ENCODE assay signal across 9 cellular contexts in the genomic region with DNA sequence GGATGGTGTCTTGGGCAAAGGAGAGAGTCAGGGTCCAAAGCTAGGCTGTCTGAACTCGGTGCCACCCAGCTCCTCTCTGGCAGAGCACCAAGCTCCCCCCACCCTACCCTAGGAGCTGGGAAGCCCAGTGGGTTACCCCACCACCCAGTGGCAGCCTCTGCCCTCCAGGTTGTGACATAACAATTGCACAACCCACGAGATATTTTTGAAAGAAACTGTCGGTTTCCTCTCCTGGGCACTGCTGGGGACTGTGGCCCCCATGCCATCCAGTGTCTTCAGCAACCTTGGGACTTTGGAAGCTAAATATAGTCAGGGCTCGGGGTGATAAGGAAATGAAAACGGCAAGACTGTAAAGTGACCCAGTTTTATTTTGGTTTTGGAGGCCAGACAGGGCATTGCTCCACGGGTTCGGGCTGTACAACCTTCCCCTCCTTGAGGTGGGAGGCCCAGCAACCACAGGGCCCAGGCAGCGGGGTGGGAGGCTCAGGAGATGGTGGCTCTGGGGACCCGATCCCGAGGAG. TPM values are rescaled to one million over a fixed set of nuclear protein-coding genes. Genes with fewer than 3 reads are reported as not detected.
DNase-seq lines count a peak whose midpoint lies in the region; ATAC-seq, FAIRE-seq and TF ChIP-seq lines count a peak whose summit lies in the region.
"Had no signal": no experiment of that assay in that cellular context is flagged by ENCODE, and none has a peak within 500 bp of the region (broad histone marks: within the 10 kb centered on the region; RNA-seq: fewer than 3 reads in every experiment).

No MANE protein-coding gene starts in this region.

- DNase-seq in DMS 273 (lab: John Stamatoyannopoulos, UW; ENCODE audit: unreplicated experiment) (peak; percentile 99), DMS 273 treated with DMSO at 0.1 percent for 48 hours (lab: John Stamatoyannopoulos, UW) (no peak), HepG2 (ENCODE audit: low spot score) (no peak), substantia nigra (lab: John Stamatoyannopoulos, UW) (peak in 3 of 49 donors; percentile 11 to 30 (median 27)), BE2C (no peak), NCI-H345 treated with DMSO at 0.1 percent for 48 hours (lab: John Stamatoyannopoulos, UW; ENCODE audit: unreplicated experiment) (no peak)

- POLR2A ChIA-PET in HepG2 (lab: Yijun Ruan, JAX), result interaction anchor here (0.6 to 3.2 kb wide), 9 partner anchors 16 to 170 kb away, joined by 3 to 93 read pairs (median 13); partner anchors contain the start of genes CTPS1 and NFYC

- no peaks in the 10 kb centered on the region for H3K79me2 ChIP-seq in HepG2 (ENCODE audit: insufficient read depth, low read length)

- H2AFZ ChIP-seq in HepG2 (ENCODE audit: low read length), result no peak overlapping the region

- no peaks in the 10 kb centered on the region for H3K36me3 Mint-ChIP-seq in brain

- WGBS in HepG2 (ENCODE audit: low lambda C conversion rate), result 2% methylated on average over 8 of the region's 10 CpGs

- H3K9me3 Mint-ChIP-seq in brain, result peaks cover 0 to 2% (median 0%) of the 10 kb centered on the region in 5 experiments

- BruUV-seq in HepG2 (replicated peaks; lab: Mats Ljungman, UMichigan), result no TSS peak

- TF ChIP-seq CTCF in brain (conservative IDR thresholded peaks at IDR 0.05) (no peak), HepG2 (CRISPR knock-in tag; IDR thresholded peaks at IDR 0.05) (no peak), BE2C (IDR thresholded peaks at IDR 0.05; ENCODE audit: low read depth, low read length) (no peak)

- H4K20me1 ChIP-seq in HepG2 (ENCODE audit: insufficient read depth, low read length), result no peaks in the 10 kb centered on the region

- no peak for TF ChIP-seq RAD21 in HepG2 (CRISPR knock-in tag; IDR thresholded peaks at IDR 0.05)

- H3K4me3 ChIP-seq in HepG2 (replicated peaks in 1 of 3; ENCODE audit: insufficient read depth in 1 of 3, low read depth in 2 of 3, low read length in 3 of 3) (peak overlapping the region; percentile 38 to 76 (median 52)), BE2C (ENCODE audit: low read depth, low read length) (no peak overlapping the region)

- H3K9me3 ChIP-seq in HepG2 (ENCODE audit: low read length) (no peaks in the 10 kb centered on the region), BE2C (no peaks in the 10 kb centered on the region)

- H3K4me3 Mint-ChIP-seq in brain, result peak overlapping the region; percentile 81 to 89 (median 83)

- H3K36me3 ChIP-seq in HepG2 (replicated peaks in 1 of 2; ENCODE audit: control insufficient read depth in 1 of 2, insufficient read depth in 2 of 2, low read length in 2 of 2) (no peaks in the 10 kb centered on the region), BE2C (no peaks in the 10 kb centered on the region)

- peak in 1 of 2 experiments; percentile 39; a peak in 1 of 4 replicates for TF ChIP-seq POLR2A in HepG2 (IDR thresholded peaks at IDR 0.05; ENCODE audit: insufficient read depth in 1 of 2, low read depth in 2 of 2, low read length in 2 of 2)

- H3K27ac ChIP-seq in HepG2 (ENCODE audit: extremely low read length, insufficient read depth, low read length) (no peak overlapping the region), substantia nigra (ENCODE audit: low read depth, low read length, poor library complexity, severe bottlenecking) (peak overlapping the region; percentile 13)
- H3K27ac ChIP-seq: 22Rv1 had no signal

- peak overlapping the region; percentile 73; the same call in 1 of the 2 replicates for H3K9ac ChIP-seq in HepG2 (ENCODE audit: insufficient read depth, low read depth, low read length)

- FAIRE-seq in HepG2 (lab: Jason Lieb, UNC), result no peak

- ATAC-seq in HepG2 (no peak), HG03025 (IDR thresholded peaks at IDR 0.05; ENCODE audit: low FRiP score, unreplicated experiment) (no peak)

- in situ Hi-C loops in HepG2 (cut with HindIII; ENCODE audit: extremely low pct_ligation_motif_present, low pct_unique_long_range_greater_than_20kb), result no loop called here

- intact Hi-C loops in HepG2 (cut with micrococcal nuclease; ENCODE audit: unreplicated experiment), result no loop called here

- CTCF ChIA-PET in HepG2 (lab: Yijun Ruan, JAX; ENCODE audit: low intra/inter-chr PET ratio, low total read pairs), result no interaction called here

- TF ChIP-seq EP300 in HepG2 (IDR thresholded peaks at IDR 0.05; ENCODE audit: low read depth in 2 of 2, low read length in 2 of 2), result no peak
- TF ChIP-seq EP300 in HepG2 (CRISPR knock-in tag; IDR thresholded peaks at IDR 0.05; ENCODE audit: borderline replicate concordance), result no peak

- H3K4me1 Mint-ChIP-seq in brain, result peaks cover 27% of the 10 kb centered on the region

- peak overlapping the region; percentile 73 for H3K4me2 ChIP-seq in HepG2 (ENCODE audit: low read depth, low read length)

- H3K27ac Mint-ChIP-seq in brain, result peak overlapping the region in 2 of 5 experiments; percentile 18 to 69

- H3K4me1 ChIP-seq in HepG2 (ENCODE audit: insufficient read depth, low read length), result peaks cover 31% of the 10 kb centered on the region
- H3K4me1 ChIP-seq in BE2C, result no peaks in the 10 kb centered on the region

- H3K27me3 ChIP-seq in HepG2 (ENCODE audit: control insufficient read depth in 1 of 2, insufficient read depth in 2 of 2, low read length in 2 of 2) (peaks cover 2 to 46% of the 10 kb centered on the region in 2 experiments; a peak in 4 of 5 replicates), BE2C (peaks cover 5% of the 10 kb centered on the region; the same call in 1 of the 2 replicates)

- peaks cover 29% of the 10 kb centered on the region for H3K27me3 Mint-ChIP-seq in brain

TF ChIP-seq in HepG2, 621 proteins besides CTCF, POLR2A, EP300 and RAD21 (continues in another document):
- TF ChIP-seq CEBPB (IDR thresholded peaks at IDR 0.05; ENCODE audit: borderline replicate concordance, low read depth, low read length) (peak; percentile 87), FUBP1 (CRISPR knock-in tag; IDR thresholded peaks at IDR 0.05; ENCODE audit: borderline replicate concordance) (no peak), GATAD2A (CRISPR knock-in tag; IDR thresholded peaks at IDR 0.05) (0 out of 2 replicates have a peak, but pooled peaks have one; percentile 18), ISL2 (CRISPR knock-in tag; IDR thresholded peaks at IDR 0.05) (no peak), ZC3H13 (CRISPR knock-in tag; IDR thresholded peaks at IDR 0.05) (peak; percentile 30; the same call in 1 of the 2 replicates), ZNF709 (CRISPR knock-in tag; IDR thresholded peaks at IDR 0.05) (0 out of 2 replicates have a peak, but pooled peaks have one; percentile 14)
- TF ChIP-seq, protein P1, sequence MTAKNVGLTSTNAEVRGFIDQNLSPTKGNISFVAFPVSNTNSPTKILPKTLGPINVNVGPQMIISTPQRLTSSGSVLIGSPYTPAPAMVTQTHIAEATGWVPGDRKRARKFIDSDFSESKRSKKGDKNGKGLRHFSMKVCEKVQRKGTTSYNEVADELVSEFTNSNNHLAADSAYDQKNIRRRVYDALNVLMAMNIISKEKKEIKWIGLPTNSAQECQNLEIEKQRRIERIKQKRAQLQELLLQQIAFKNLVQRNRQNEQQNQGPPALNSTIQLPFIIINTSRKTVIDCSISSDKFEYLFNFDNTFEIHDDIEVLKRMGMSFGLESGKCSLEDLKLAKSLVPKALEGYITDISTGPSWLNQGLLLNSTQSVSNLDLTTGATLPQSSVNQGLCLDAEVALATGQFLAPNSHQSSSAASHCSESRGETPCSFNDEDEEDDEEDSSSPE (CRISPR knock-in tag; IDR thresholded peaks at IDR 0.05), result 0 out of 2 replicates have a peak, but pooled peaks have one; percentile 2

RNA-seq across cellular contexts. Expression of gene CITED4, which starts 1.4 kb away (rescaled TPM):
- polyA plus RNA-seq in brain (ENCODE audit: insufficient read depth, low read depth, low replicate concordance) (16.3 TPM), HepG2 (2011; rRNA removed) (1.5 and 2.0 TPM in 2 replicates)
- total RNA-seq in HepG2 (2016; rRNA removed; fragmentation: Illumina TruSeq; extraction: Trizol), result 5.8 and 9.9 TPM in 2 replicates
- total RNA-seq in HepG2 (2016; cell fraction: cytosol; rRNA removed; fragmentation: Illumina TruSeq; extraction: Trizol; ENCODE audit: low read depth), result 8.5 and 9.6 TPM in 2 replicates
- total RNA-seq in HepG2 (2016; cell fraction: insoluble cytoplasmic fraction; rRNA removed; fragmentation: Illumina TruSeq; extraction: Trizol), result 6.5 and 9.1 TPM in 2 replicates
- total RNA-seq in HepG2 (2016; cell fraction: membrane; rRNA removed; fragmentation: Illumina TruSeq; extraction: Trizol), result 11.1 and 14.4 TPM in 2 replicates
- total RNA-seq in HepG2 (2016; cell fraction: nucleus; rRNA removed; fragmentation: Illumina TruSeq; extraction: Trizol), result 4.1 and 4.2 TPM in 2 replicates
- polyA plus RNA-seq in HepG2 (2011; cell fraction: cytosol; rRNA removed), result 1.7 and 3.5 TPM in 2 replicates
- 3.7 and 3.9 TPM in 2 replicates for polyA plus RNA-seq in HepG2 (2011; cell fraction: nucleus; rRNA removed)
- polyA plus RNA-seq in HepG2 (2012), result 5.5 and 6.8 TPM in 2 replicates
- 9.0 and 13.1 TPM in 2 replicates for polyA plus RNA-seq in HepG2 (2016; cell fraction: cytosol; fragmentation: Illumina TruSeq; extraction: Trizol; ENCODE audit: low read depth)
- polyA plus RNA-seq in HepG2 (2016; cell fraction: insoluble cytoplasmic fraction; fragmentation: Illumina TruSeq; extraction: Trizol; ENCODE audit: low read depth), result 11.7 and 13.4 TPM in 2 replicates
- polyA plus RNA-seq in HepG2 (2016; cell fraction: membrane; fragmentation: Illumina TruSeq; extraction: Trizol; ENCODE audit: low read depth), result 14.8 and 15.5 TPM in 2 replicates
- 13.0 and 14.6 TPM in 2 replicates for polyA plus RNA-seq in HepG2 (2016; cell fraction: nucleus; fragmentation: Illumina TruSeq; extraction: Trizol; ENCODE audit: insufficient read depth, low read depth)
- polyA minus RNA-seq in HepG2 (2011; rRNA and poly(A)+ RNA removed; ENCODE audit: low replicate concordance), result 1.8 and 1.9 TPM in 2 replicates
- polyA minus RNA-seq in HepG2 (2011; cell fraction: cytosol; rRNA and poly(A)+ RNA removed), result 3.7 and 5.4 TPM in 2 replicates
- polyA minus RNA-seq in HepG2 (2011; cell fraction: nucleus; rRNA and poly(A)+ RNA removed), result 1.6 and 2.2 TPM in 2 replicates
- 0.77 TPM for polyA plus RNA-seq in BE2C (2012; ENCODE audit: insufficient read depth, insufficient read length, low read depth)
